21 cellular contexts compared by ENCODE assay signal in the genomic region with DNA sequence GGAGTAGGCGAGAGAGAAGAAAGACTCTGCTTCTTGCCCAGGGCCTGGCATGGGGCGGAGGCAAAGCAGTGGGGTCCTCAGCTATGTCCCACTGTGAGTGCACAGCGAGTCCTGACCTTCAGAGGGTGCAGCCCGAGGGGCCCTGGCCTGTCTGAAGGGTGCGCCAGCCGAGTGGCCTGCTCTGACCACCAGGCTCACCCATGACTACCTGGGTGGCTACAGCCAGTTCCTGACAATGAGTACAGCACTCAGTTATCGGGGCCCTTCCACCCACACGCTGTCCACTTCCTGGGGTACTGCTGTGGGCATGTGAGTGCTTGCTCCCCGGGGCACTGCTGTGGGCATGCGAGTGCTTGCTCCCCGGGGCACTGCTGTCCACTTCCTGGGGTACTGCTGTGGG.
"Had no signal": no experiment of that assay in that cellular context is flagged by ENCODE, and none has a peak within 500 bp of the region (broad histone marks: within the 10 kb centered on the region; RNA-seq: fewer than 3 reads in every experiment).

No MANE protein-coding gene starts in this region.

- H3K4me1 Mint-ChIP-seq: activated CD8-positive, alpha-beta memory T cell treated with anti-CD3 and anti-CD28 coated beads, Interleukin-2, amount 10 ng/mL, durations not matched to agents 7 days and 5 days; activated naive CD4-positive, alpha-beta T cell treated with anti-CD3 and anti-CD28 coated beads, Interleukin-2, amount 50 U/mL, for 24 hours had no signal

- H3K27me3 ChIP-seq: ascending aorta, body of pancreas had no signal

- H3K4me3 Mint-ChIP-seq: activated CD8-positive, alpha-beta memory T cell treated with anti-CD3 and anti-CD28 coated beads, Interleukin-2, amount 10 ng/mL, durations not matched to agents 7 days and 5 days; activated naive CD4-positive, alpha-beta T cell treated with anti-CD3 and anti-CD28 coated beads, Interleukin-2, amount 50 U/mL, for 24 hours; central memory CD8-positive, alpha-beta T cell; T-helper 1 cell treated with Interleukin-12 subunit alpha and Interleukin-12 subunit beta and Interleukin-4 antibody, amounts not matched to agents 30 μg/mL and 1 μg/mL, for 36 hours had no signal

- H3K27ac Mint-ChIP-seq: activated CD8-positive, alpha-beta memory T cell treated with anti-CD3 and anti-CD28 coated beads, Interleukin-2, amount 10 ng/mL, durations not matched to agents 7 days and 5 days; activated naive CD4-positive, alpha-beta T cell treated with anti-CD3 and anti-CD28 coated beads, Interleukin-2, amount 50 U/mL, for 24 hours; T-helper 1 cell treated with Interleukin-12 subunit alpha and Interleukin-12 subunit beta and Interleukin-4 antibody, amounts not matched to agents 30 μg/mL and 1 μg/mL, for 36 hours had no signal

- H3K9me3 Mint-ChIP-seq: activated naive CD4-positive, alpha-beta T cell treated with anti-CD3 and anti-CD28 coated beads, Interleukin-2, amount 50 U/mL, for 24 hours; central memory CD8-positive, alpha-beta T cell; T-helper 1 cell treated with Interleukin-12 subunit alpha and Interleukin-12 subunit beta and Interleukin-4 antibody, amounts not matched to agents 30 μg/mL and 1 μg/mL, for 36 hours had no signal

- H3K9me3 ChIP-seq: ascending aorta, body of pancreas had no signal

- H3K27ac ChIP-seq: ascending aorta, body of pancreas had no signal

- H3K4me3 ChIP-seq: ascending aorta, body of pancreas had no signal

- H3K4me1 ChIP-seq: ascending aorta, body of pancreas had no signal

- DNase-seq: activated CD4-positive, alpha-beta T cell treated with anti-CD3 and anti-CD28 coated beads for 48 hours; activated CD4-positive, alpha-beta T cell treated with anti-CD3 and anti-CD28 coated beads, Interleukin-2, amount 50 U/mL, for 4 hours; activated CD4-positive, CD25-positive, alpha-beta regulatory T cell treated with anti-CD3 and anti-CD28 coated beads, Interleukin-2, amount 50 U/mL, for 72 hours; activated CD8-positive, alpha-beta memory T cell treated with anti-CD3 and anti-CD28 coated beads, Interleukin-2, amount 10 ng/mL, durations not matched to agents 7 days and 5 days; activated T-cell treated with anti-CD3 and anti-CD28 coated beads for 4 hours; body of pancreas; Kasumi-1; NCI-H146; NCI-H187 treated with DMSO at 0.1 percent for 48 hours; NCI-H2081 treated with DMSO at 0.1 percent for 48 hours; NCI-H446; NCI-H526; NCI-H774; OCI-M1; SHP77 treated with DMSO at 0.1 percent for 48 hours had no signal

- H3K36me3 Mint-ChIP-seq: activated CD8-positive, alpha-beta memory T cell treated with anti-CD3 and anti-CD28 coated beads, Interleukin-2, amount 10 ng/mL, durations not matched to agents 7 days and 5 days; activated naive CD4-positive, alpha-beta T cell treated with anti-CD3 and anti-CD28 coated beads, Interleukin-2, amount 50 U/mL, for 24 hours had no signal

- H3K36me3 ChIP-seq: ascending aorta had no signal

- H3K27me3 Mint-ChIP-seq: activated CD8-positive, alpha-beta memory T cell treated with anti-CD3 and anti-CD28 coated beads, Interleukin-2, amount 10 ng/mL, durations not matched to agents 7 days and 5 days had no signal

- FAIRE-seq: bronchial epithelial cell, RCC 7860 had no signal
